39 cellular contexts compared by ENCODE assay signal in genomic region chr3:76231258-76231657, GRCh38.
"Had no signal": no experiment of that assay in that cellular context is flagged by ENCODE, and none has a peak within 500 bp of the region (broad histone marks: within the 10 kb centered on the region; RNA-seq: fewer than 3 reads in every experiment).

No MANE protein-coding gene starts in this region.

- DNase-seq: activated effector memory CD4-positive, alpha-beta T cell treated with anti-CD3 and anti-CD28 coated beads, Interleukin-2, amount 50 U/mL, for 16 hours; activated effector memory CD4-positive, alpha-beta T cell treated with Interleukin-2 at 50 U/mL for 16 hours; activated gamma-delta T cell; activated gamma-delta T cell treated with Interleukin-2 at 50 U/mL for 16 hours; activated naive CD4-positive, alpha-beta T cell; activated naive CD4-positive, alpha-beta T cell treated with anti-CD3 and anti-CD28 coated beads for 36 hours; activated naive CD4-positive, alpha-beta T cell treated with anti-CD3 and anti-CD28 coated beads, Interleukin-2, amount 10 ng/mL, durations not matched to agents 7 days and 5 days; activated naive CD4-positive, alpha-beta T cell treated with anti-CD3 and anti-CD28 coated beads, Interleukin-2, amount 50 U/mL, for 16 hours; activated naive CD4-positive, alpha-beta T cell treated with Interleukin-2 at 50 U/mL for 16 hours; activated naive CD8-positive, alpha-beta T cell treated with anti-CD3 and anti-CD28 coated beads for 36 hours; activated naive CD8-positive, alpha-beta T cell treated with anti-CD3 and anti-CD28 coated beads, Interleukin-2, amount 10 ng/mL, durations not matched to agents 7 days and 5 days; activated naive CD8-positive, alpha-beta T cell treated with anti-CD3 and anti-CD28 coated beads, Interleukin-2, amount 50 U/mL, for 24 hours; activated T-cell treated with anti-CD3 and anti-CD28 coated beads, Interleukin-2, amount 50 U/mL, for 24 hours; activated T-cell treated with anti-CD3 and anti-CD28 coated beads, Interleukin-2, amount 50 U/mL, for 4 hours; activated T-cell treated with anti-CD3 and anti-CD28 coated beads, Interleukin-2, amount 50 U/mL, for 48 hours; activated T-cell treated with anti-CD3 and anti-CD28 coated beads, Interleukin-2, amount 50 U/mL, for 72 hours; adrenal gland; amniotic stem cell; amygdala; anterior cingulate cortex; aorta; body of pancreas; brain microvascular endothelial cell; caudate nucleus; central memory CD4-positive, alpha-beta T cell; cerebellar nuclear complex had no signal

- H3K4me3 Mint-ChIP-seq: activated naive CD4-positive, alpha-beta T cell treated with anti-CD3 and anti-CD28 coated beads for 36 hours; activated naive CD4-positive, alpha-beta T cell treated with anti-CD3 and anti-CD28 coated beads, Interleukin-2, amount 10 ng/mL, durations not matched to agents 7 days and 5 days; activated naive CD4-positive, alpha-beta T cell treated with anti-CD3 and anti-CD28 coated beads, Interleukin-2, amount 50 U/mL, for 24 hours; activated naive CD8-positive, alpha-beta T cell; activated naive CD8-positive, alpha-beta T cell treated with anti-CD3 and anti-CD28 coated beads for 36 hours; activated naive CD8-positive, alpha-beta T cell treated with anti-CD3 and anti-CD28 coated beads, Interleukin-2, amount 10 ng/mL, durations not matched to agents 7 days and 5 days; activated naive CD8-positive, alpha-beta T cell treated with anti-CD3 and anti-CD28 coated beads, Interleukin-2, amount 50 U/mL, for 24 hours; activated T-cell treated with anti-CD3 and anti-CD28 coated beads, Interleukin-2, amount 50 U/mL, for 24 hours; activated T-cell treated with anti-CD3 and anti-CD28 coated beads, Interleukin-2, amount 50 U/mL, for 4 hours; activated T-cell treated with anti-CD3 and anti-CD28 coated beads, Interleukin-2, amount 50 U/mL, for 72 hours; activated T-helper 1 cell treated with anti-CD3 and anti-CD28 coated beads, Interleukin-12 subunit alpha, Interleukin-12 subunit beta, Interleukin-2, Interleukin-4 antibody, amounts not matched to agents 30 ng/mL and 10 ng/mL and 1 ng/mL, durations not matched to agents 14 hours and 24 hours and 36 hours; activated T-helper 17 cell treated with anti-CD3 and anti-CD28 coated beads, Interleukin-2, amount 50 U/mL, for 72 hours; brain; central memory CD8-positive, alpha-beta T cell had no signal

- H3K27ac Mint-ChIP-seq: activated naive CD4-positive, alpha-beta T cell treated with anti-CD3 and anti-CD28 coated beads for 36 hours; activated naive CD4-positive, alpha-beta T cell treated with anti-CD3 and anti-CD28 coated beads, Interleukin-2, amount 10 ng/mL, durations not matched to agents 7 days and 5 days; activated naive CD4-positive, alpha-beta T cell treated with anti-CD3 and anti-CD28 coated beads, Interleukin-2, amount 50 U/mL, for 24 hours; activated naive CD4-positive, alpha-beta T cell treated with anti-CD3 and anti-CD28 coated beads, Interleukin-2, amount 50 U/mL, for 72 hours; activated naive CD8-positive, alpha-beta T cell; activated naive CD8-positive, alpha-beta T cell treated with anti-CD3 and anti-CD28 coated beads for 36 hours; activated naive CD8-positive, alpha-beta T cell treated with anti-CD3 and anti-CD28 coated beads, Interleukin-2, amount 10 ng/mL, durations not matched to agents 7 days and 5 days; activated naive CD8-positive, alpha-beta T cell treated with anti-CD3 and anti-CD28 coated beads, Interleukin-2, amount 50 U/mL, for 24 hours; activated T-cell treated with anti-CD3 and anti-CD28 coated beads, Interleukin-2, amount 50 U/mL, for 24 hours; activated T-cell treated with anti-CD3 and anti-CD28 coated beads, Interleukin-2, amount 50 U/mL, for 72 hours; activated T-helper 1 cell treated with anti-CD3 and anti-CD28 coated beads, Interleukin-12 subunit alpha, Interleukin-12 subunit beta, Interleukin-2, Interleukin-4 antibody, amounts not matched to agents 30 ng/mL and 10 ng/mL and 1 ng/mL, durations not matched to agents 14 hours and 24 hours and 36 hours; activated T-helper 17 cell treated with anti-CD3 and anti-CD28 coated beads, Interleukin-2, amount 50 U/mL, for 72 hours; activated T-helper 2 cell treated with anti-CD3 and anti-CD28 coated beads, Interferon-gamma antibody, Interleukin-2, Interleukin-4, amounts not matched to agents 10 μg/mL and 5 μg/mL and 100 μg/mL, durations not matched to agents 14 hours and 24 hours and 36 hours; brain had no signal

- H3K36me3 ChIP-seq: adrenal gland, ascending aorta, brain microvascular endothelial cell, breast epithelium, cardiac muscle cell had no signal

- H3K4me3 ChIP-seq: adrenal gland, ascending aorta, body of pancreas, breast epithelium, cardiac muscle cell had no signal

- H3K9me3 ChIP-seq: adrenal gland, ascending aorta, body of pancreas, breast epithelium had no signal

- H3K4me1 ChIP-seq: adrenal gland, ascending aorta, body of pancreas, breast epithelium had no signal

- H3K27ac ChIP-seq: adrenal gland, ascending aorta, body of pancreas, brain microvascular endothelial cell, breast epithelium, cardiac muscle cell had no signal

- H3K9me3 Mint-ChIP-seq: brain had no signal

- H3K4me1 Mint-ChIP-seq: activated naive CD4-positive, alpha-beta T cell treated with anti-CD3 and anti-CD28 coated beads, Interleukin-2, amount 10 ng/mL, durations not matched to agents 7 days and 5 days; activated naive CD4-positive, alpha-beta T cell treated with anti-CD3 and anti-CD28 coated beads, Interleukin-2, amount 50 U/mL, for 24 hours; activated naive CD8-positive, alpha-beta T cell treated with anti-CD3 and anti-CD28 coated beads for 36 hours; activated naive CD8-positive, alpha-beta T cell treated with anti-CD3 and anti-CD28 coated beads, Interleukin-2, amount 10 ng/mL, durations not matched to agents 7 days and 5 days; activated naive CD8-positive, alpha-beta T cell treated with anti-CD3 and anti-CD28 coated beads, Interleukin-2, amount 50 U/mL, for 24 hours; activated T-helper 17 cell treated with anti-CD3 and anti-CD28 coated beads, Interleukin-2, amount 50 U/mL, for 72 hours; brain; central memory CD8-positive, alpha-beta T cell had no signal

- ATAC-seq: activated naive CD4-positive, alpha-beta T cell treated with anti-CD3 and anti-CD28 coated beads, Interleukin-2, amount 50 U/mL, for 72 hours; activated naive CD8-positive, alpha-beta T cell treated with anti-CD3 and anti-CD28 coated beads, Interleukin-2, amount 50 U/mL, for 24 hours; activated T-cell treated with anti-CD3 and anti-CD28 coated beads, Interleukin-2, amount 50 U/mL, for 4 hours; activated T-cell treated with anti-CD3 and anti-CD28 coated beads, Interleukin-2, amount 50 U/mL, for 72 hours; activated T-helper 17 cell treated with anti-CD3 and anti-CD28 coated beads, Interleukin-2, amount 50 U/mL, for 72 hours; body of pancreas had no signal

- H3K36me3 Mint-ChIP-seq: activated naive CD4-positive, alpha-beta T cell treated with anti-CD3 and anti-CD28 coated beads, Interleukin-2, amount 10 ng/mL, durations not matched to agents 7 days and 5 days; activated naive CD4-positive, alpha-beta T cell treated with anti-CD3 and anti-CD28 coated beads, Interleukin-2, amount 50 U/mL, for 24 hours; activated naive CD4-positive, alpha-beta T cell treated with anti-CD3 and anti-CD28 coated beads, Interleukin-2, amount 50 U/mL, for 72 hours; activated naive CD8-positive, alpha-beta T cell; activated naive CD8-positive, alpha-beta T cell treated with anti-CD3 and anti-CD28 coated beads for 36 hours; activated naive CD8-positive, alpha-beta T cell treated with anti-CD3 and anti-CD28 coated beads, Interleukin-2, amount 10 ng/mL, durations not matched to agents 7 days and 5 days; brain had no signal

- H3K27me3 Mint-ChIP-seq: activated naive CD4-positive, alpha-beta T cell treated with anti-CD3 and anti-CD28 coated beads, Interleukin-2, amount 10 ng/mL, durations not matched to agents 7 days and 5 days; activated naive CD4-positive, alpha-beta T cell treated with anti-CD3 and anti-CD28 coated beads, Interleukin-2, amount 50 U/mL, for 24 hours; activated naive CD8-positive, alpha-beta T cell; activated naive CD8-positive, alpha-beta T cell treated with anti-CD3 and anti-CD28 coated beads for 36 hours; activated naive CD8-positive, alpha-beta T cell treated with anti-CD3 and anti-CD28 coated beads, Interleukin-2, amount 10 ng/mL, durations not matched to agents 7 days and 5 days; activated naive CD8-positive, alpha-beta T cell treated with anti-CD3 and anti-CD28 coated beads, Interleukin-2, amount 50 U/mL, for 24 hours; activated T-cell treated with anti-CD3 and anti-CD28 coated beads, Interleukin-2, amount 50 U/mL, for 24 hours; activated T-helper 17 cell treated with anti-CD3 and anti-CD28 coated beads, Interleukin-2, amount 50 U/mL, for 72 hours; brain; central memory CD8-positive, alpha-beta T cell had no signal

- FAIRE-seq: astrocyte, bronchial epithelial cell had no signal

- H3K27me3 ChIP-seq: adrenal gland, ascending aorta, body of pancreas, brain microvascular endothelial cell, breast epithelium had no signal
